ENCODE assay signal across 20 cellular contexts in the genomic region with DNA sequence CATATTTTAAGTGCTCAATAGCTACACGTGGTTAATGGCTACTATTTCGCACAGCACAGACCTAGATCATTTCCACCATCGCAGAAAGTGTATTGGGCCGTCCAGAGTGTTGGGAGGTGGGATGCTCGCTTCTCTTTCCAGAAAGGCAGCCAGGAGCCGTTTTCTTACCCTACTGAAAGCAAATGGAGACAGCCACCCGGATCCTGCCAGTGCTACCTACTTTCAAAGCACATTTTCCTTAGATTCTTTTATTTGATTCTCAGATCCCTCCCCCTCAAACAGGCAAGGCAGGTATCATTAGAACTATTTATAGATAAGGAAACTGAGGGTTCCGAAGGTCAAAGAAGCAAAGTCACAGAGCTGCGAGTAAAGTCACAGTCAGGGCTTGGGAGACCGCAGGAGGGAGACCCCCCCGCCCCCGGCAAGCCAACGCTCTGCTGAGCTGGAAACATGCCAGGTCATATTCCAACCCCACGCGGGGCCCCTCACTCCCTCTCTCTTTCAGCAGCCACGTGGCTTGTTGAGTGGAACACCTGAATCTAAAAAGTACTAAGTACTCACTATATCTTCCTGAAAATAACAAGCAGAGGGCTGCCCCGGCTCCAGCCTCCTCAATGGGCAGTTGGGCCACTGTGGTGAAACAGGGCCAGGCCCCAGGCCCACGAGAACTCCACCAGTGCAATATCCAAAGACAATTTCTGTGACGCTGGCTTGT. TPM values are rescaled to one million over a fixed set of nuclear protein-coding genes. Genes with fewer than 3 reads are reported as not detected.
"Had no signal": no experiment of that assay in that cellular context is flagged by ENCODE, and none has a peak within 500 bp of the region (broad histone marks: within the 10 kb centered on the region; RNA-seq: fewer than 3 reads in every experiment).

No MANE protein-coding gene starts in this region.

- H3K4me1 Mint-ChIP-seq: activated CD4-positive, alpha-beta memory T cell treated with anti-CD3 and anti-CD28 coated beads, Interleukin-2, amount 10 ng/mL, durations not matched to agents 7 days and 5 days; activated CD4-positive, alpha-beta T cell treated with anti-CD3 and anti-CD28 coated beads for 36 hours; activated naive CD8-positive, alpha-beta T cell treated with anti-CD3 and anti-CD28 coated beads, Interleukin-2, amount 50 U/mL, for 24 hours; stimulated activated naive B cell treated with anti-CD40 and anti-IgM and Interleukin-4, amounts not matched to agents 10 μg/mL and 1 μg/mL and 100 μg/mL, for 72 hours had no signal

- H3K4me3 ChIP-seq: lower lobe of right lung, right lobe of liver, SK-N-MC, spleen, suprapubic skin had no signal

- H3K36me3 ChIP-seq: lower lobe of right lung, neutrophil, right lobe of liver, spleen, suprapubic skin had no signal

- H3K27me3 ChIP-seq: neutrophil, right lobe of liver, suprapubic skin had no signal

- H3K27me3 Mint-ChIP-seq: activated CD4-positive, alpha-beta memory T cell treated with anti-CD3 and anti-CD28 coated beads, Interleukin-2, amount 10 ng/mL, durations not matched to agents 7 days and 5 days; activated CD4-positive, alpha-beta T cell treated with anti-CD3 and anti-CD28 coated beads for 36 hours; activated naive CD8-positive, alpha-beta T cell treated with anti-CD3 and anti-CD28 coated beads, Interleukin-2, amount 50 U/mL, for 24 hours; stimulated activated naive B cell treated with anti-CD40 and anti-IgM and Interleukin-4, amounts not matched to agents 10 μg/mL and 1 μg/mL and 100 μg/mL, for 72 hours had no signal

- H3K27ac ChIP-seq: lower lobe of right lung, neutrophil, right lobe of liver, SK-N-MC, spleen, suprapubic skin, VCaP had no signal

- H3K36me3 Mint-ChIP-seq: stimulated activated naive B cell treated with anti-CD40 and anti-IgM and Interleukin-4, amounts not matched to agents 10 μg/mL and 1 μg/mL and 100 μg/mL, for 72 hours had no signal

- H3K9me3 ChIP-seq: lower lobe of right lung, neutrophil, right lobe of liver, spleen, suprapubic skin had no signal

- H3K9me3 Mint-ChIP-seq: activated CD4-positive, alpha-beta memory T cell treated with anti-CD3 and anti-CD28 coated beads, Interleukin-2, amount 10 ng/mL, durations not matched to agents 7 days and 5 days; activated naive CD8-positive, alpha-beta T cell treated with anti-CD3 and anti-CD28 coated beads, Interleukin-2, amount 50 U/mL, for 24 hours; endodermal cell had no signal

- H3K4me3 Mint-ChIP-seq: activated CD4-positive, alpha-beta memory T cell treated with anti-CD3 and anti-CD28 coated beads, Interleukin-2, amount 10 ng/mL, durations not matched to agents 7 days and 5 days; activated CD4-positive, alpha-beta T cell treated with anti-CD3 and anti-CD28 coated beads for 36 hours; activated naive CD8-positive, alpha-beta T cell treated with anti-CD3 and anti-CD28 coated beads, Interleukin-2, amount 50 U/mL, for 24 hours; activated T-cell treated with anti-CD3 and anti-CD28 coated beads, Interleukin-2, amount 50 U/mL, for 72 hours; endodermal cell; stimulated activated naive B cell treated with anti-CD40 and anti-IgM and Interleukin-4, amounts not matched to agents 10 μg/mL and 1 μg/mL and 100 μg/mL, for 72 hours had no signal

- ATAC-seq: activated CD4-positive, alpha-beta T cell treated with anti-CD3 and anti-CD28 coated beads for 36 hours; activated naive CD8-positive, alpha-beta T cell treated with anti-CD3 and anti-CD28 coated beads, Interleukin-2, amount 50 U/mL, for 24 hours; activated T-cell treated with anti-CD3 and anti-CD28 coated beads, Interleukin-2, amount 50 U/mL, for 72 hours; lower lobe of right lung; stimulated activated naive B cell treated with anti-CD40 and anti-IgM and Interleukin-4, amounts not matched to agents 10 μg/mL and 1 μg/mL and 100 μg/mL, for 72 hours had no signal

- DNase-seq: activated CD4-positive, alpha-beta memory T cell treated with anti-CD3 and anti-CD28 coated beads, Interleukin-2, amount 10 ng/mL, durations not matched to agents 7 days and 5 days; activated CD4-positive, alpha-beta T cell treated with anti-CD3 and anti-CD28 coated beads for 36 hours; activated CD8-positive, alpha-beta memory T cell treated with anti-CD3 and anti-CD28 coated beads, Interleukin-2, amount 50 U/mL, for 4 hours; activated naive CD4-positive, alpha-beta T cell; activated naive CD8-positive, alpha-beta T cell treated with anti-CD3 and anti-CD28 coated beads, Interleukin-2, amount 50 U/mL, for 24 hours; activated T-cell treated with anti-CD3 and anti-CD28 coated beads, Interleukin-2, amount 50 U/mL, for 72 hours; dermis blood vessel endothelial cell; endodermal cell; erythroblast; lower lobe of right lung; right lobe of liver; spleen; stimulated activated CD4-positive, alpha-beta T cell treated with anti-CD3 and anti-CD28 coated beads, Interleukin-2, amount 100 ng/mL, for 24 hours; stimulated activated naive B cell treated with anti-CD40 and anti-IgM and Interleukin-4, amounts not matched to agents 10 μg/mL and 1 μg/mL and 100 μg/mL, for 72 hours; T-helper 1 cell had no signal

- H3K4me1 ChIP-seq: lower lobe of right lung, right lobe of liver, spleen, suprapubic skin had no signal

- H3K27ac Mint-ChIP-seq: activated CD4-positive, alpha-beta memory T cell treated with anti-CD3 and anti-CD28 coated beads, Interleukin-2, amount 10 ng/mL, durations not matched to agents 7 days and 5 days; activated CD4-positive, alpha-beta T cell treated with anti-CD3 and anti-CD28 coated beads for 36 hours; activated naive CD8-positive, alpha-beta T cell treated with anti-CD3 and anti-CD28 coated beads, Interleukin-2, amount 50 U/mL, for 24 hours; activated T-cell treated with anti-CD3 and anti-CD28 coated beads, Interleukin-2, amount 50 U/mL, for 72 hours; endodermal cell; stimulated activated naive B cell treated with anti-CD40 and anti-IgM and Interleukin-4, amounts not matched to agents 10 μg/mL and 1 μg/mL and 100 μg/mL, for 72 hours had no signal

RNA-seq across cellular contexts. Expression of a gene that starts 36.2 kb away (rescaled TPM):
- total RNA-seq: activated CD4-positive, alpha-beta memory T cell treated with anti-CD3 and anti-CD28 coated beads, Interleukin-2, amount 10 ng/mL, durations not matched to agents 7 days and 5 days; activated CD4-positive, alpha-beta T cell treated with anti-CD3 and anti-CD28 coated beads for 36 hours; activated T-cell treated with anti-CD3 and anti-CD28 coated beads, Interleukin-2, amount 50 U/mL, for 72 hours; dermis blood vessel endothelial cell had no signal
- polyA plus RNA-seq: keratinocyte had no signal
